Comparison of ENCODE assay signal across 8 cellular contexts in the genomic region with DNA sequence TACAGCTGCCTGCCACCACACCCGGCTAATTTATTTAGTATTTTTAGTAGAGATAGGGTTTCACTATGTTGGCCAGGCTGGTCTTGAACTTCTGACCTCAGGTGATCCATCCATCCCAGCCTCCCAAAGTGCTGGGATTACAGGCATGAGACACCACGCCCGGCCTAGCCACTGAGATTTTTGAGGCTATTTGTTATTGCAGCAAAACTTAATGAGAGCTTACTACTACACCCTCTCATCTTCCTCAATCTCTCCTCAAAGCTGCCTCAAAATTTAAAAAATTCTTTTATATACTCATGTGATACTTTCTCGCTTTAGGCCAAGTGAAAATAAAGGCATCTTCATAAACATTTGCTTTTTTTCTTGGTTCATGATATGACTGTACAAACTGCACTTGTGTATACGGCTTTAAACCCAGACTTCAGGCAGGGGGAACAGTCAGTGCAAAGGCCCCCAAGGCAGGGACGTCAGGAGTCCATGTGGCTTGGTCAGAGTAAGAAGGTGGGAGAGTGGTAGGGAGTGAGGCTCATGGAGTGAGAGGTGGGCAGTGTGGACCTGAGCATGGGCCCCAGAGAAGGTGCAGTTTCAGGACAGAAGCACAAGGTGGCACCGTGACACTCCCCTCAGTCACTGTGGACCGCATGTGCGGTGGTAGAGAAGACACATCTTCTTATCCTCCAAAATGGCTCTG. TPM values are rescaled to one million over a fixed set of nuclear protein-coding genes. Genes with fewer than 3 reads are reported as not detected.
DNase-seq lines count a peak whose midpoint lies in the region; ATAC-seq and TF ChIP-seq lines count a peak whose summit lies in the region.

No MANE protein-coding gene starts in this region.

- no peaks in the 10 kb centered on the region for H3K9me3 Mint-ChIP-seq in CD4-positive, CD25-positive, alpha-beta regulatory T cell
- H3K9me3 Mint-ChIP-seq in endodermal cell, result peaks cover 13% of the 10 kb centered on the region
- H3K9me3 Mint-ChIP-seq in stimulated activated effector memory CD8-positive, alpha-beta T cell treated with anti-CD3 and anti-CD28 coated beads, Interleukin-12 subunit alpha, Interleukin-12 subunit beta, amount 100 ng/mL, for 72 hours, result no peaks in the 10 kb centered on the region

- H3K4me1 Mint-ChIP-seq in CD4-positive, CD25-positive, alpha-beta regulatory T cell, result peaks cover 0 to 28% (median 15%) of the 10 kb centered on the region in 4 donors
- no peaks in the 10 kb centered on the region for H3K4me1 Mint-ChIP-seq in endodermal cell
- peaks cover 12% of the 10 kb centered on the region for H3K4me1 Mint-ChIP-seq in stimulated activated effector memory CD8-positive, alpha-beta T cell treated with anti-CD3 and anti-CD28 coated beads, Interleukin-12 subunit alpha, Interleukin-12 subunit beta, amount 100 ng/mL, for 72 hours

- peak overlapping the region; percentile 21 for H3K4me3 ChIP-seq in CD4-positive, CD25-positive, alpha-beta regulatory T cell (ENCODE audit: low read depth, low read length)
- H3K4me3 ChIP-seq in endodermal cell (ENCODE audit: low read length), result no peak overlapping the region

- H3K36me3 Mint-ChIP-seq in CD4-positive, CD25-positive, alpha-beta regulatory T cell, result no peaks in the 10 kb centered on the region
- H3K36me3 Mint-ChIP-seq in endodermal cell (ENCODE audit: low read depth), result no peaks in the 10 kb centered on the region
- H3K36me3 Mint-ChIP-seq in stimulated activated effector memory CD8-positive, alpha-beta T cell treated with anti-CD3 and anti-CD28 coated beads, Interleukin-12 subunit alpha, Interleukin-12 subunit beta, amount 100 ng/mL, for 72 hours, result no peaks in the 10 kb centered on the region

- peak; percentile 87 for TF ChIP-seq CTCF in endodermal cell (conservative IDR thresholded peaks at IDR 0.05)

- H3K4me1 ChIP-seq in CD4-positive, CD25-positive, alpha-beta regulatory T cell (ENCODE audit: control insufficient read depth, insufficient read depth, low read length, poor library complexity, severe bottlenecking), result peaks cover 11% of the 10 kb centered on the region
- H3K4me1 ChIP-seq in endodermal cell (ENCODE audit: control insufficient read depth, insufficient read depth, low read length), result no peaks in the 10 kb centered on the region

- no peak overlapping the region for H3K9ac ChIP-seq in endodermal cell (ENCODE audit: extremely low read depth, low read length, poor library complexity, severe bottlenecking)

- peak; percentile 51 to 76 (median 74) for DNase-seq in CD4-positive, CD25-positive, alpha-beta regulatory T cell
- peak; percentile 5 for DNase-seq in NK-92 (lab: John Stamatoyannopoulos, UW; ENCODE audit: unreplicated experiment)
- DNase-seq in activated CD8-positive, alpha-beta memory T cell treated with anti-CD3 and anti-CD28 coated beads for 4 hours (ENCODE audit: low read depth in 2 of 2), result peak; percentile 42 to 48
- peak; percentile 90 for DNase-seq in endodermal cell
- DNase-seq in myocyte (ENCODE audit: low read depth), result peak; percentile 86
- DNase-seq in stimulated activated effector memory CD8-positive, alpha-beta T cell treated with anti-CD3 and anti-CD28 coated beads, Interleukin-12 subunit alpha, Interleukin-12 subunit beta, amount 100 ng/mL, for 72 hours (ENCODE audit: low spot score in 2 of 2), result peak; percentile 49 to 76

- no peaks in the 10 kb centered on the region for H3K27me3 ChIP-seq in CD4-positive, CD25-positive, alpha-beta regulatory T cell (ENCODE audit: control insufficient read depth, insufficient read depth, low read length)
- H3K27me3 ChIP-seq in endodermal cell (ENCODE audit: control insufficient read depth, insufficient read depth, low read length, poor library complexity, severe bottlenecking), result no peaks in the 10 kb centered on the region

- peaks cover 10% of the 10 kb centered on the region for H3K27me3 Mint-ChIP-seq in CD4-positive, CD25-positive, alpha-beta regulatory T cell
- H3K27me3 Mint-ChIP-seq in endodermal cell (ENCODE audit: insufficient read depth), result peaks cover 4% of the 10 kb centered on the region

- peak; percentile 93 for ATAC-seq in CD4-positive, CD25-positive, alpha-beta regulatory T cell (ENCODE audit: low read depth in 2 of 2)
- ATAC-seq in GM19395 (IDR thresholded peaks at IDR 0.05; ENCODE audit: unreplicated experiment) (peak; percentile 47), HG03565 (IDR thresholded peaks at IDR 0.05; ENCODE audit: unreplicated experiment) (peak; percentile 33)
- peak; percentile 94 for ATAC-seq in stimulated activated effector memory CD8-positive, alpha-beta T cell treated with anti-CD3 and anti-CD28 coated beads, Interleukin-12 subunit alpha, Interleukin-12 subunit beta, amount 100 ng/mL, for 72 hours

- peak overlapping the region in 1 of 3 donors; percentile 82 for H3K27ac Mint-ChIP-seq in CD4-positive, CD25-positive, alpha-beta regulatory T cell
- H3K27ac Mint-ChIP-seq in endodermal cell, result no peak overlapping the region
- no peak overlapping the region for H3K27ac Mint-ChIP-seq in stimulated activated effector memory CD8-positive, alpha-beta T cell treated with anti-CD3 and anti-CD28 coated beads, Interleukin-12 subunit alpha, Interleukin-12 subunit beta, amount 100 ng/mL, for 72 hours

- no peaks in the 10 kb centered on the region for H3K36me3 ChIP-seq in CD4-positive, CD25-positive, alpha-beta regulatory T cell (ENCODE audit: control insufficient read depth, insufficient read depth, low read length)
- H3K36me3 ChIP-seq in endodermal cell (ENCODE audit: control insufficient read depth, insufficient read depth, low read length), result no peaks in the 10 kb centered on the region

- no peak overlapping the region for H3K27ac ChIP-seq in CD4-positive, CD25-positive, alpha-beta regulatory T cell (ENCODE audit: insufficient read depth, low read length, poor library complexity, severe bottlenecking)
- H3K27ac ChIP-seq in endodermal cell (ENCODE audit: low read depth, low read length), result no peak overlapping the region

- no peaks in the 10 kb centered on the region for H3K9me3 ChIP-seq in CD4-positive, CD25-positive, alpha-beta regulatory T cell (ENCODE audit: control insufficient read depth in 2 of 2, low read length in 2 of 2)
- peaks cover 5% of the 10 kb centered on the region for H3K9me3 ChIP-seq in endodermal cell (ENCODE audit: control insufficient read depth, low read length)

- peak overlapping the region in 2 of 4 donors; percentile 38 to 55 for H3K4me3 Mint-ChIP-seq in CD4-positive, CD25-positive, alpha-beta regulatory T cell
- no peak overlapping the region for H3K4me3 Mint-ChIP-seq in endodermal cell
- no peak overlapping the region for H3K4me3 Mint-ChIP-seq in stimulated activated effector memory CD8-positive, alpha-beta T cell treated with anti-CD3 and anti-CD28 coated beads, Interleukin-12 subunit alpha, Interleukin-12 subunit beta, amount 100 ng/mL, for 72 hours

- WGBS in endodermal cell (ENCODE audit: insufficient coverage in 1 of 2, insufficient read length in 1 of 2), 2 experiments, result 64 to 77% methylated on average over 4 to 8 of the region's 9 CpGs

RNA-seq across cellular contexts. Expression of a gene that starts 55.5 kb away (rescaled TPM):
- 37.8 TPM for total RNA-seq in CD4-positive, CD25-positive, alpha-beta regulatory T cell
- 10 to 100 TPM; 56.7 to 80.7 (median 69.8) TPM for polyA plus RNA-seq in CD4-positive, CD25-positive, alpha-beta regulatory T cell
- total RNA-seq in endodermal cell (10 to 100 TPM; 74.8 to 76.7 TPM), myocyte (72.0 and 76.2 TPM in 2 replicates)
- 58.1 TPM for polyA plus RNA-seq in endodermal cell (2013, experiment 1 of 2)
- polyA plus RNA-seq in endodermal cell (2013, experiment 2 of 2), result 55.4 TPM
- polyA plus RNA-seq in myocyte (2012), result 72.6 TPM

Comparison
In these comparisons a context has a peak if more than half of its experiments do, and no peak if none do; other contexts are left out.
1. ATAC-seq: peak in every context shown above with its lines; median percentile 94 in stimulated activated effector memory CD8-positive, alpha-beta T cell treated with anti-CD3 and anti-CD28 coated beads, Interleukin-12 subunit alpha, Interleukin-12 subunit beta, amount 100 ng/mL, for 72 hours; 93 in CD4-positive, CD25-positive, alpha-beta regulatory T cell; 47 in GM19395; 33 in HG03565.
2. DNase-seq: peak in every context shown above with its lines; median percentile 90 in endodermal cell; 86 in myocyte; 74 in CD4-positive, CD25-positive, alpha-beta regulatory T cell; 62 in stimulated activated effector memory CD8-positive, alpha-beta T cell treated with anti-CD3 and anti-CD28 coated beads, Interleukin-12 subunit alpha, Interleukin-12 subunit beta, amount 100 ng/mL, for 72 hours; 45 in activated CD8-positive, alpha-beta memory T cell treated with anti-CD3 and anti-CD28 coated beads for 4 hours; 5 in NK-92.